In the genomic region with DNA sequence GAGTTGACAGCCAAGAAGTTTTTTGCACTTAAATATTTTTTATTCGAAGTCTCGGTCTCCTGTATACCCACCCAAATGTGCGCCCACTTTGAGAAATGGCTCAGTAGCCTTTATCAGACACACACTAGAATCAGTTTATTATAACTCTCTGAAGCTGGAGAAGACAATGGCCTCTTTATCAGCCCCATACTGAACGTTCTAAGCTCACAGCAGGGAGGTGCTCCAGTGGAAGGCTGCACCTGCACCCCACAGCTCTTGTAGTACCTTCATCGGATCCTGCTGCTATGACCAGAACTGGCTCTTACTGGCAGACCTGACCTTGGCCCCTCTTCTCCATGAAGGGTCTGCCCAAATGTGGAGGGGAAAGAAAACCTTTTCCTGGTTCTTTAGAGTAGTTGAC, we compare ENCODE assay signal across 13 cellular contexts.
A peak's percentile ranks its signal among the peaks of the same experiment; 100 is the strongest.
DNase-seq lines count a peak whose midpoint lies in the region.
"Had no signal": no experiment of that assay in that cellular context is flagged by ENCODE, and none has a peak within 500 bp of the region (broad histone marks: within the 10 kb centered on the region; RNA-seq: fewer than 3 reads in every experiment).

No MANE protein-coding gene starts in this region.

- DNase-seq in DMS79 treated with DMSO at 0.1 percent for 48 hours (lab: John Stamatoyannopoulos, UW) (peak; percentile 56), DMS79 (lab: John Stamatoyannopoulos, UW) (no peak), NCI-H1105 (lab: John Stamatoyannopoulos, UW) (peak; percentile 43), NCI-H2196 treated with DMSO at 0.1 percent for 48 hours (lab: John Stamatoyannopoulos, UW; ENCODE audit: unreplicated experiment) (peak; percentile 16), NCI-H774 (lab: John Stamatoyannopoulos, UW) (peak; percentile 24)
- no peak for DNase-seq in activated CD4-positive, alpha-beta T cell treated with anti-CD3 and anti-CD28 coated beads, Interleukin-2, amount 10 ng/mL, durations not matched to agents 24 days and 14 days
- DNase-seq in stimulated activated CD4-positive, alpha-beta T cell treated with anti-CD3 and anti-CD28 coated beads, Interleukin-4, amount 100 ng/mL, for 24 hours = no peak
- no peak for DNase-seq in activated T-cell treated with anti-CD3 and anti-CD28 coated beads, Interleukin-2, amount 50 U/mL, for 48 hours
- DNase-seq: HCEC 1CT, IMR-90, NCI-H2029, NCI-H524 treated with DMSO at 0.1 percent for 48 hours, Right ventricle myocardium superior had no signal

- H3K9me3 Mint-ChIP-seq in activated CD4-positive, alpha-beta T cell treated with anti-CD3 and anti-CD28 coated beads, Interleukin-2, amount 10 ng/mL, durations not matched to agents 24 days and 14 days = no peaks in the 10 kb centered on the region

- no peaks in the 10 kb centered on the region for H3K27me3 Mint-ChIP-seq in activated CD4-positive, alpha-beta T cell treated with anti-CD3 and anti-CD28 coated beads, Interleukin-2, amount 10 ng/mL, durations not matched to agents 24 days and 14 days

- peaks cover 3% of the 10 kb centered on the region for H3K4me1 Mint-ChIP-seq in activated CD4-positive, alpha-beta T cell treated with anti-CD3 and anti-CD28 coated beads, Interleukin-2, amount 10 ng/mL, durations not matched to agents 24 days and 14 days

- no peak overlapping the region for H3K4me3 Mint-ChIP-seq in activated CD4-positive, alpha-beta T cell treated with anti-CD3 and anti-CD28 coated beads, Interleukin-2, amount 10 ng/mL, durations not matched to agents 24 days and 14 days

- no peaks in the 10 kb centered on the region for H3K36me3 Mint-ChIP-seq in activated CD4-positive, alpha-beta T cell treated with anti-CD3 and anti-CD28 coated beads, Interleukin-2, amount 10 ng/mL, durations not matched to agents 24 days and 14 days (ENCODE audit: low read depth)

- intact Hi-C loops in activated CD4-positive, alpha-beta T cell treated with anti-CD3 and anti-CD28 coated beads, Interleukin-2, amount 10 ng/mL, durations not matched to agents 24 days and 14 days (cut with micrococcal nuclease) = no loop called here

- H3K27ac Mint-ChIP-seq in activated CD4-positive, alpha-beta T cell treated with anti-CD3 and anti-CD28 coated beads, Interleukin-2, amount 10 ng/mL, durations not matched to agents 24 days and 14 days = no peak overlapping the region

Comparison
In these comparisons a context has a peak if more than half of its experiments do, and no peak if none do; other contexts are left out.
1. DNase-seq: peak in DMS79 treated with DMSO at 0.1 percent for 48 hours (single experiment), NCI-H1105 (single experiment), NCI-H2196 treated with DMSO at 0.1 percent for 48 hours (single experiment) and NCI-H774 (single experiment); none in DMS79 (single experiment), activated CD4-positive, alpha-beta T cell treated with anti-CD3 and anti-CD28 coated beads, Interleukin-2, amount 10 ng/mL, durations not matched to agents 24 days and 14 days (single experiment), stimulated activated CD4-positive, alpha-beta T cell treated with anti-CD3 and anti-CD28 coated beads, Interleukin-4, amount 100 ng/mL, for 24 hours (single experiment) and activated T-cell treated with anti-CD3 and anti-CD28 coated beads, Interleukin-2, amount 50 U/mL, for 48 hours (0 of 2).